Comparison of ENCODE assay signal across 10 cellular contexts in the genomic region with DNA sequence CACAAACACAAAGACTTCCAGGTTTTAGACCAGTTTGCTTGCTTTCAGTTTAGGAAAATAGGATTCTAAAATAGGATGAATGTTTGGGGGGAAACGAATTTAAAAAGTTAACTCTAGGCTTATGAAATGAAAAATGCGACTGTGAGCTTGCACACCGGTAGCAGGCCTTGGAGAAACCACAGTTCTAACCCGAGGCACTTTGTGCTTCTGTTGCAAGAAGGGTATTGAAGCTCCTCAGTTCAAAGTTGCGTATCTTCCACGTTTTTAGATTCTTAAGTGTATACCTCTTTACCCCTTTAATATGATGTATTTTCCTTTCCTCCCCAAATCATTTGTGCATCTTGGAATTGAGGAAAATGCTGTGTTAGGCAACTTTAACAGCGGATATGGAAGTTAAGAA. TPM values are rescaled to one million over a fixed set of nuclear protein-coding genes. Genes with fewer than 3 reads are reported as not detected.
DNase-seq lines count a peak whose midpoint lies in the region; ATAC-seq, FAIRE-seq and TF ChIP-seq lines count a peak whose summit lies in the region.
"Had no signal": no experiment of that assay in that cellular context is flagged by ENCODE, and none has a peak within 500 bp of the region (broad histone marks: within the 10 kb centered on the region; RNA-seq: fewer than 3 reads in every experiment).

No MANE protein-coding gene starts in this region.

- FAIRE-seq in GM18507 (lab: Jason Lieb, UNC), result peak; percentile 33

- H3K9me3 ChIP-seq in Panc1 (ENCODE audit: control insufficient read depth, insufficient read depth, low read depth, low read length), result no peaks in the 10 kb centered on the region

- intact Hi-C loops in Panc1 (cut with micrococcal nuclease; ENCODE audit: unreplicated experiment), result loop anchor here (10.0 kb wide), 1 partner anchor 131 kb away; no protein-coding TSS in a partner anchor
- intact Hi-C loops in sciatic nerve (cut with DNase I), result no loop called here

- DNase-seq in GM18507 (ENCODE audit: extremely low spot score, insufficient read length, low read depth), result no peak
- no peak for DNase-seq in Panc1 (ENCODE audit: low read depth, low spot score)
- DNase-seq in epithelial cell of proximal tubule (ENCODE audit: low read depth), result no peak
- DNase-seq in skeletal muscle cell (ENCODE audit: low read depth), result no peak
- DNase-seq in iPS-NIHi11 (ENCODE audit: low spot score), result no peak
- DNase-seq in sciatic nerve (ENCODE audit: low spot score), result no peak
- DNase-seq in kidney glomerular epithelial cell (lab: John Stamatoyannopoulos, UW), result no peak
- DNase-seq: amniotic stem cell, OCI-M1 had no signal

- H3K27me3 ChIP-seq in Panc1 (ENCODE audit: control insufficient read depth, insufficient read depth, low read length), result no peaks in the 10 kb centered on the region

- CTCF ChIA-PET in Panc1 (lab: Charles Lee), result no interaction called here

- H3K4me1 ChIP-seq in Panc1 (ENCODE audit: control insufficient read depth, insufficient read depth, low read length), result peaks cover 48% of the 10 kb centered on the region

- no peak for TF ChIP-seq CTCF in Panc1 (IDR thresholded peaks at IDR 0.05)
- no peak for TF ChIP-seq CTCF in epithelial cell of proximal tubule (conservative IDR thresholded peaks at IDR 0.05; ENCODE audit: low read depth, low read length)

- BruUV-seq in Panc1 (replicated peaks; lab: Mats Ljungman, UMichigan), result no TSS peak

- H3K36me3 ChIP-seq in Panc1 (ENCODE audit: control insufficient read depth, insufficient read depth, low read length), result peaks cover 8% of the 10 kb centered on the region

- ATAC-seq in Panc1, result no peak
- ATAC-seq in sciatic nerve, result no peak
- ATAC-seq: left lobe of liver had no signal

- in situ Hi-C loops in Panc1 (cut with HindIII; ENCODE audit: low pct_unique_long_range_greater_than_20kb, low sequenced_read_pairs), result no loop called here

- peak overlapping the region; percentile 88 for H3K27ac ChIP-seq in Panc1 (ENCODE audit: low read length)

- POLR2A ChIA-PET in Panc1 (lab: Charles Lee), result no interaction called here

- H3K4me3 ChIP-seq in Panc1 (ENCODE audit: low read depth in 2 of 2, low read length in 2 of 2) (peak overlapping the region; percentile 82 to 91), epithelial cell of proximal tubule (ENCODE audit: low read depth, low read length) (peak overlapping the region; percentile 89), skeletal muscle cell (ENCODE audit: low read depth, low read length) (peak overlapping the region; percentile 5)

RNA-seq across cellular contexts. Expression of gene MRPS6, which starts 2.4 kb away (rescaled TPM):
- total RNA-seq in Panc1 (2021; ENCODE audit: unreplicated experiment), result 109 TPM
- 70.0 TPM for polyA plus RNA-seq in Panc1 (2012; ENCODE audit: insufficient read length)
- 48.3 and 48.9 TPM in 2 replicates for total RNA-seq in epithelial cell of proximal tubule
- total RNA-seq in sciatic nerve, result 142 TPM

RNA-seq across cellular contexts. Expression of gene SLC5A3, which starts 2.4 kb away (rescaled TPM):
- total RNA-seq in Panc1 (2021; ENCODE audit: unreplicated experiment), result 29.4 TPM
- polyA plus RNA-seq in Panc1 (2012; ENCODE audit: insufficient read length), result 6.6 TPM
- 13.1 and 13.7 TPM in 2 replicates for total RNA-seq in epithelial cell of proximal tubule
- 67.7 TPM for total RNA-seq in sciatic nerve

Comparison
In these comparisons a context has a peak if more than half of its experiments do, and no peak if none do; other contexts are left out.
1. H3K4me3 ChIP-seq: peak in every context shown above with its lines; median percentile 89 in epithelial cell of proximal tubule; 86 in Panc1; 5 in skeletal muscle cell.